Comparison of ENCODE assay signal across 8 cellular contexts in genomic region chr1:73998348-73998959, GRCh38.
DNase-seq lines count a peak whose midpoint lies in the region; ATAC-seq, FAIRE-seq and TF ChIP-seq lines count a peak whose summit lies in the region.

No MANE protein-coding gene starts in this region.

- H3K36me3 ChIP-seq in DND-41 (ENCODE audit: insufficient read depth, low read length): no peaks in the 10 kb centered on the region
- no peaks in the 10 kb centered on the region for H3K36me3 ChIP-seq in WERI-Rb-1
- no peaks in the 10 kb centered on the region for H3K36me3 ChIP-seq in keratinocyte (ENCODE audit: control insufficient read depth in 2 of 2, extremely low read depth in 1 of 2, insufficient read depth in 2 of 2, low read length in 2 of 2)

- H3K4me1 Mint-ChIP-seq in stimulated activated memory B cell treated with anti-CD40 and anti-IgM and Interleukin-4, amounts not matched to agents 10 μg/mL and 1 μg/mL and 100 μg/mL, for 72 hours: no peaks in the 10 kb centered on the region

- H3K27ac ChIP-seq in DND-41 (ENCODE audit: low read length): no peak overlapping the region
- H3K27ac ChIP-seq in WERI-Rb-1: no peak overlapping the region
- H3K27ac ChIP-seq in keratinocyte (ENCODE audit: control insufficient read depth, insufficient read depth, low read length): no peak overlapping the region

- DNase-seq in DND-41 (no peak), H54 (ENCODE audit: insufficient read length, low spot score) (no peak), NCI-H1436 treated with DMSO at 0.1 percent for 48 hours (lab: John Stamatoyannopoulos, UW) (peak; percentile 26), WERI-Rb-1 (no peak), keratinocyte (ENCODE audit: low read depth, low spot score) (no peak), posterior vena cava (ENCODE audit: low spot score) (no peak), occipital lobe (lab: John Stamatoyannopoulos, UW) (no peak)

- no peaks in the 10 kb centered on the region for H3K4me1 ChIP-seq in DND-41 (ENCODE audit: insufficient read depth, low read length)
- H3K4me1 ChIP-seq in keratinocyte (ENCODE audit: control insufficient read depth, extremely low read depth, insufficient read depth, low read length): no peaks in the 10 kb centered on the region

- no peaks in the 10 kb centered on the region for H3K79me2 ChIP-seq in DND-41 (ENCODE audit: insufficient read depth, low read length)
- no peaks in the 10 kb centered on the region for H3K79me2 ChIP-seq in keratinocyte (ENCODE audit: control insufficient read depth, insufficient read depth, low read length)

- H3K4me2 ChIP-seq in DND-41 (ENCODE audit: insufficient read depth, low read length): no peak overlapping the region
- no peak overlapping the region for H3K4me2 ChIP-seq in keratinocyte (ENCODE audit: control insufficient read depth, extremely low read depth, insufficient read depth, low read depth, low read length)

- H3K9ac ChIP-seq in DND-41 (ENCODE audit: low read depth, low read length) (no peak overlapping the region), keratinocyte (ENCODE audit: control insufficient read depth, extremely low read depth, insufficient read depth, low read length) (no peak overlapping the region)

- no peaks in the 10 kb centered on the region for H3K9me3 ChIP-seq in DND-41 (ENCODE audit: insufficient read depth, low read length, severe bottlenecking)
- no peaks in the 10 kb centered on the region for H3K9me3 ChIP-seq in WERI-Rb-1 (ENCODE audit: severe bottlenecking)
- no peaks in the 10 kb centered on the region for H3K9me3 ChIP-seq in keratinocyte (ENCODE audit: control insufficient read depth, low read depth, low read length)

- TF ChIP-seq CTCF in DND-41 (IDR thresholded peaks at IDR 0.05; ENCODE audit: borderline replicate concordance, extremely low read depth, low read length, poor library complexity, severe bottlenecking) (peak; percentile 64), WERI-Rb-1 (IDR thresholded peaks at IDR 0.05; ENCODE audit: low read depth, low read length) (0 out of 2 replicates have a peak, but pooled peaks have one; percentile 17), keratinocyte (optimal IDR thresholded peaks at IDR 0.05 in 1 of 3, IDR thresholded peaks at IDR 0.05 in 1 of 3, conservative IDR thresholded peaks at IDR 0.05 in 1 of 3; ENCODE audit: extremely low read depth in 1 of 3, insufficient read depth in 2 of 3, low read length in 3 of 3) (peak in 2 of 3 experiments; percentile 23 to 32)

- TF ChIP-seq POLR2A in H54 (IDR thresholded peaks at IDR 0.05; ENCODE audit: low read depth, low read length): no peak

- H2AFZ ChIP-seq in DND-41 (ENCODE audit: low read depth, low read length) (no peak overlapping the region), keratinocyte (ENCODE audit: control insufficient read depth, low read length) (no peak overlapping the region)

- no peaks in the 10 kb centered on the region for H3K36me3 Mint-ChIP-seq in stimulated activated memory B cell treated with anti-CD40 and anti-IgM and Interleukin-4, amounts not matched to agents 10 μg/mL and 1 μg/mL and 100 μg/mL, for 72 hours

- no peak overlapping the region for H3K4me3 Mint-ChIP-seq in stimulated activated memory B cell treated with anti-CD40 and anti-IgM and Interleukin-4, amounts not matched to agents 10 μg/mL and 1 μg/mL and 100 μg/mL, for 72 hours

- H3K4me3 ChIP-seq in DND-41 (ENCODE audit: low read depth in 1 of 2, low read length in 2 of 2): no peak overlapping the region
- H3K4me3 ChIP-seq in WERI-Rb-1 (ENCODE audit: low read depth, low read length): no peak overlapping the region
- no peak overlapping the region for H3K4me3 ChIP-seq in keratinocyte (ENCODE audit: control insufficient read depth in 2 of 3, extremely low read depth in 1 of 3, insufficient read depth in 2 of 3, low read depth in 1 of 3, low read length in 3 of 3)

- intact Hi-C loops in posterior vena cava (cut with DNase I): no loop called here

- no peak overlapping the region for H3K27ac Mint-ChIP-seq in stimulated activated memory B cell treated with anti-CD40 and anti-IgM and Interleukin-4, amounts not matched to agents 10 μg/mL and 1 μg/mL and 100 μg/mL, for 72 hours

- dilution Hi-C loops in keratinocyte (cut with MboI; ENCODE audit: extremely low pct_ligation_motif_present, low sequenced_read_pairs): no loop called here

- peak; percentile 57 for FAIRE-seq in H54 (lab: Jason Lieb, UNC)
- FAIRE-seq in keratinocyte (lab: Jason Lieb, UNC): no peak

- no peaks in the 10 kb centered on the region for H3K27me3 Mint-ChIP-seq in stimulated activated memory B cell treated with anti-CD40 and anti-IgM and Interleukin-4, amounts not matched to agents 10 μg/mL and 1 μg/mL and 100 μg/mL, for 72 hours

- no peaks in the 10 kb centered on the region for H3K9me1 ChIP-seq in keratinocyte (ENCODE audit: control insufficient read depth, extremely low read depth, insufficient read depth, low read length)

- H4K20me1 ChIP-seq in DND-41 (ENCODE audit: insufficient read depth, low read length) (no peaks in the 10 kb centered on the region), keratinocyte (ENCODE audit: control insufficient read depth, extremely low read depth, insufficient read depth, low read length) (no peaks in the 10 kb centered on the region)

- peak; percentile 81 for ATAC-seq in DND-41 (ENCODE audit: insufficient read depth, low read depth)
- no peak for ATAC-seq in stimulated activated memory B cell treated with anti-CD40 and anti-IgM and Interleukin-4, amounts not matched to agents 10 μg/mL and 1 μg/mL and 100 μg/mL, for 72 hours

- H3K9me3 Mint-ChIP-seq in stimulated activated memory B cell treated with anti-CD40 and anti-IgM and Interleukin-4, amounts not matched to agents 10 μg/mL and 1 μg/mL and 100 μg/mL, for 72 hours: peaks cover 4% of the 10 kb centered on the region

- H3K27me3 ChIP-seq in DND-41 (ENCODE audit: insufficient read depth, low read length, poor library complexity) (no peaks in the 10 kb centered on the region), WERI-Rb-1 (ENCODE audit: insufficient read depth, low read depth, severe bottlenecking) (no peaks in the 10 kb centered on the region), keratinocyte (ENCODE audit: control insufficient read depth, extremely low read depth, insufficient read depth, low read length) (no peaks in the 10 kb centered on the region)
